ENCODE assay signal across 1 cellular context in the genomic region with DNA sequence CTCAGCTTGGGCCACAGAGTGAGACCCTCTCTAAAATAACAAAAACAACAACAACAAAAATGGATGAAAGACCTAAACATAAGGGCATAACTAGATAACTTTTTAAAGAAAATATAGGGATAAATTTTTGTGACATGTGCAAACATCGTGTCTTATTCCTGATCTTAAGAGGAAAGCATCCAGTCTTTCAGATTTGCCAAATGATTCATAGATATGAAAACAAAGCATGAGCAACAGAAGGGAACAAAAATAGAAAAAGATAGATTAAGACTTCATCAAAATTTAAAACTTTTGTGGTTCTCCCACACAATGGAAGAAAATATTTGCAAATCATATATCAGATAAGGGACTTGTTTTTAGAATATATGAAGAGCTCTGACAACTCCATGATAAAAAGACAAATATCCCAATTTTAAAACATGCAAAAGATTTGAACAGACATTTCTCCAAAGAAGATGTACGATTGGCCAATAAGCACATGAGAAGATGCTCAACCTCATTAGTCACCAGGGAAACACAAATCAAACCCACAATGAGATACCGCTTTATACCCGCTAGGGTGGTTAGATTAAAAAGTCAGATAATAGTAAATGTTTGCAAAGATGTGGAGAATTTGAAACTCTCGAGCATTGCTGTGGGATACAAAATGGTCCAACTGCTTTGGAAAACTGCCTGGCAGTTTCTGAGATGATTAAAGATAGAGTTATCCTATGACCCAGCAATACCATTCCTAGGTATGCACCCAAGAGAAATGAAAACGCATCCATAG.
TF ChIP-seq lines count a peak whose summit lies in the region.

No MANE protein-coding gene starts in this region.

TF ChIP-seq in K562, 482 proteins besides CTCF, POLR2A, EP300 and RAD21:
- no peak for TF ChIP-seq ARNT (IDR thresholded peaks at IDR 0.05)
- TF ChIP-seq, protein P1, sequence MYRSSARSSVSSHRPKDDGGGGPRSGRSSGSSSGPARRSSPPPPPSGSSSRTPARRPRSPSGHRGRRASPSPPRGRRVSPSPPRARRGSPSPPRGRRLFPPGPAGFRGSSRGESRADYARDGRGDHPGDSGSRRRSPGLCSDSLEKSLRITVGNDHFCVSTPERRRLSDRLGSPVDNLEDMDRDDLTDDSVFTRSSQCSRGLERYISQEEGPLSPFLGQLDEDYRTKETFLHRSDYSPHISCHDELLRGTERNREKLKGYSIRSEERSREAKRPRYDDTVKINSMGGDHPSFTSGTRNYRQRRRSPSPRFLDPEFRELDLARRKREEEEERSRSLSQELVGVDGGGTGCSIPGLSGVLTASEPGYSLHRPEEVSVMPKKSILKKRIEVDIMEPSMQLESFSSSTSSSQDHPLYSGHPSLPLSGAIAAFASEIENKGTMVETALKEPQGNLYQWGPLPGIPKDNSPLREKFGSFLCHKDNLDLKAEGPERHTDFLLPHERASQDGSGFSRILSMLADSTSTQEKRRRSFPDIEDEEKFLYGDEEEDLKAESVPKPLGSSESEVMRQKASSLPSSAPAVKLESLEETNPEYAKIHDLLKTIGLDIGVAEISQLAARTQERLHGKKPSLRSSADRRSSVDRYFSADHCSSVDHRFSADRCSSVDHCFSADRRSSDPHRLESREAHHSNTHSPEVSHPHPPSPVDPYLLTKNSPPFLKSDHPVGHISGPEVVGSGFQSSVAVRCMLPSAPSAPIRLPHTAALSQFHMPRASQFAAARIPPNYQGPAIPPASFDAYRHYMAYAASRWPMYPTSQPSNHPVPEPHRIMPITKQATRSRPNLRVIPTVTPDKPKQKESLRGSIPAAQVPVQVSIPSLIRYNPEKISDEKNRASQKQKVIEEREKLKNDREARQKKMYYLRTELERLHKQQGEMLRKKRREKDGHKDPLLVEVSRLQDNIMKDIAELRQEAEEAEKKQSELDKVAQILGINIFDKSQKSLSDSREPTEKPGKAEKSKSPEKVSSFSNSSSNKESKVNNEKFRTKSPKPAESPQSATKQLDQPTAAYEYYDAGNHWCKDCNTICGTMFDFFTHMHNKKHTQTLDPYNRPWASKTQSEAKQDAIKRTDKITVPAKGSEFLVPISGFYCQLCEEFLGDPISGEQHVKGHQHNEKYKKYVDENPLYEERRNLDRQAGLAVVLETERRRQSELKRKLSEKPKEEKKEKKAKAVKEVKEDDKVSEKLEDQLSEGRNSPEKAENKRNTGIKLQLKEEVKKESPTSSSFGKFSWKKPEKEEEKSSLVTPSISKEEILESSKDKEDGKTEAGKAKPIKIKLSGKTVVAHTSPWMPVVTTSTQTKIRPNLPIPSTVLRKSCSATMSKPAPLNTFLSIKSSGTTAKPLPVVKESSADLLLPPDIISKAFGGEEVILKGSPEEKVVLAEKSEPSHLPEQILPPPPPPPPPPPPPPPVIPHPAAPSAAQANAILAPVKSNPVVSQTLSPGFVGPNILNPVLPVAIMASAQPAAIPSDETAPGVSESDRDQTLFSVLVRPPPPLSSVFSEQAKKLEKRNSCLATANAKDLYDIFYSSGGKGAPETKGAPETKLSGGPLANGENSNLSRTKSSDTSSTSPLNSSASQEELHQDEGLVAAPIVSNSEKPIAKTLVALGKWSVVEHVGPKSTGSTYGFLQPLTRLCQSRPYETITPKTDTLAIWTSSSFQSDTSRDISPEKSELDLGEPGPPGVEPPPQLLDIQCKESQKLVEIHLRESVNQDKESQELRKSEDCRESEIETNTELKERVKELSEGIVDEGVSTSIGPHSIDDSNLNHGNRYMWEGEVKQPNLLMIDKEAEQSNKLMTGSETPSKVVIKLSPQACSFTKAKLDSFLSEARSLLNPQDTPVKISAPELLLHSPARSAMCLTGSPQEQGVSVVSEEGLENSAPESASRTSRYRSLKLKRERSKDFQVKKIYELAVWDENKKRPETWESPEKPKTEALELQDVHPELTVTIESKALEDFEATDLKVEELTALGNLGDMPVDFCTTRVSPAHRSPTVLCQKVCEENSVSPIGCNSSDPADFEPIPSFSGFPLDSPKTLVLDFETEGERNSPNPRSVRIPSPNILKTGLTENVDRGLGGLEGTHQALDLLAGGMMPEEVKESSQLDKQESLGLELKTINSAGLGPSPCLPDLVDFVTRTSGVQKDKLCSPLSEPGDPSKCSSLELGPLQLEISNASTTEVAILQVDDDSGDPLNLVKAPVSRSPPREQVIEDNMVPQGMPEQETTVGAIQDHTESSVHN (IDR thresholded peaks at IDR 0.05; ENCODE audit: borderline replicate concordance in 1 of 2, low read depth in 1 of 2) = no peak
- TF ChIP-seq E2F4 (CRISPR knock-in tag; IDR thresholded peaks at IDR 0.05; ENCODE audit: low read depth) = no peak
- no peak for TF ChIP-seq RCOR1 (IDR thresholded peaks at IDR 0.05; ENCODE audit: borderline replicate concordance in 1 of 2, low read depth in 2 of 2, low read length in 2 of 2)
- peak; percentile 42 for TF ChIP-seq RFX1 (IDR thresholded peaks at IDR 0.05)
- TF ChIP-seq, protein P2, sequence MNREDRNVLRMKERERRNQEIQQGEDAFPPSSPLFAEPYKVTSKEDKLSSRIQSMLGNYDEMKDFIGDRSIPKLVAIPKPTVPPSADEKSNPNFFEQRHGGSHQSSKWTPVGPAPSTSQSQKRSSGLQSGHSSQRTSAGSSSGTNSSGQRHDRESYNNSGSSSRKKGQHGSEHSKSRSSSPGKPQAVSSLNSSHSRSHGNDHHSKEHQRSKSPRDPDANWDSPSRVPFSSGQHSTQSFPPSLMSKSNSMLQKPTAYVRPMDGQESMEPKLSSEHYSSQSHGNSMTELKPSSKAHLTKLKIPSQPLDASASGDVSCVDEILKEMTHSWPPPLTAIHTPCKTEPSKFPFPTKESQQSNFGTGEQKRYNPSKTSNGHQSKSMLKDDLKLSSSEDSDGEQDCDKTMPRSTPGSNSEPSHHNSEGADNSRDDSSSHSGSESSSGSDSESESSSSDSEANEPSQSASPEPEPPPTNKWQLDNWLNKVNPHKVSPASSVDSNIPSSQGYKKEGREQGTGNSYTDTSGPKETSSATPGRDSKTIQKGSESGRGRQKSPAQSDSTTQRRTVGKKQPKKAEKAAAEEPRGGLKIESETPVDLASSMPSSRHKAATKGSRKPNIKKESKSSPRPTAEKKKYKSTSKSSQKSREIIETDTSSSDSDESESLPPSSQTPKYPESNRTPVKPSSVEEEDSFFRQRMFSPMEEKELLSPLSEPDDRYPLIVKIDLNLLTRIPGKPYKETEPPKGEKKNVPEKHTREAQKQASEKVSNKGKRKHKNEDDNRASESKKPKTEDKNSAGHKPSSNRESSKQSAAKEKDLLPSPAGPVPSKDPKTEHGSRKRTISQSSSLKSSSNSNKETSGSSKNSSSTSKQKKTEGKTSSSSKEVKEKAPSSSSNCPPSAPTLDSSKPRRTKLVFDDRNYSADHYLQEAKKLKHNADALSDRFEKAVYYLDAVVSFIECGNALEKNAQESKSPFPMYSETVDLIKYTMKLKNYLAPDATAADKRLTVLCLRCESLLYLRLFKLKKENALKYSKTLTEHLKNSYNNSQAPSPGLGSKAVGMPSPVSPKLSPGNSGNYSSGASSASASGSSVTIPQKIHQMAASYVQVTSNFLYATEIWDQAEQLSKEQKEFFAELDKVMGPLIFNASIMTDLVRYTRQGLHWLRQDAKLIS (CRISPR knock-in tag; IDR thresholded peaks at IDR 0.05) = no peak
- no peak for TF ChIP-seq TARDBP (IDR thresholded peaks at IDR 0.05)
- TF ChIP-seq RFX5 (IDR thresholded peaks at IDR 0.05; ENCODE audit: low read depth, low read length) = peak; percentile 88
- TF ChIP-seq TSC22D4 (tag; IDR thresholded peaks at IDR 0.05) = no peak
- TF ChIP-seq, protein P3, sequence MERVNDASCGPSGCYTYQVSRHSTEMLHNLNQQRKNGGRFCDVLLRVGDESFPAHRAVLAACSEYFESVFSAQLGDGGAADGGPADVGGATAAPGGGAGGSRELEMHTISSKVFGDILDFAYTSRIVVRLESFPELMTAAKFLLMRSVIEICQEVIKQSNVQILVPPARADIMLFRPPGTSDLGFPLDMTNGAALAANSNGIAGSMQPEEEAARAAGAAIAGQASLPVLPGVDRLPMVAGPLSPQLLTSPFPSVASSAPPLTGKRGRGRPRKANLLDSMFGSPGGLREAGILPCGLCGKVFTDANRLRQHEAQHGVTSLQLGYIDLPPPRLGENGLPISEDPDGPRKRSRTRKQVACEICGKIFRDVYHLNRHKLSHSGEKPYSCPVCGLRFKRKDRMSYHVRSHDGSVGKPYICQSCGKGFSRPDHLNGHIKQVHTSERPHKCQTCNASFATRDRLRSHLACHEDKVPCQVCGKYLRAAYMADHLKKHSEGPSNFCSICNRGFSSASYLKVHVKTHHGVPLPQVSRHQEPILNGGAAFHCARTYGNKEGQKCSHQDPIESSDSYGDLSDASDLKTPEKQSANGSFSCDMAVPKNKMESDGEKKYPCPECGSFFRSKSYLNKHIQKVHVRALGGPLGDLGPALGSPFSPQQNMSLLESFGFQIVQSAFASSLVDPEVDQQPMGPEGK (CRISPR knock-in tag; IDR thresholded peaks at IDR 0.05; ENCODE audit: borderline replicate concordance) = no peak
- TF ChIP-seq, protein P4, sequence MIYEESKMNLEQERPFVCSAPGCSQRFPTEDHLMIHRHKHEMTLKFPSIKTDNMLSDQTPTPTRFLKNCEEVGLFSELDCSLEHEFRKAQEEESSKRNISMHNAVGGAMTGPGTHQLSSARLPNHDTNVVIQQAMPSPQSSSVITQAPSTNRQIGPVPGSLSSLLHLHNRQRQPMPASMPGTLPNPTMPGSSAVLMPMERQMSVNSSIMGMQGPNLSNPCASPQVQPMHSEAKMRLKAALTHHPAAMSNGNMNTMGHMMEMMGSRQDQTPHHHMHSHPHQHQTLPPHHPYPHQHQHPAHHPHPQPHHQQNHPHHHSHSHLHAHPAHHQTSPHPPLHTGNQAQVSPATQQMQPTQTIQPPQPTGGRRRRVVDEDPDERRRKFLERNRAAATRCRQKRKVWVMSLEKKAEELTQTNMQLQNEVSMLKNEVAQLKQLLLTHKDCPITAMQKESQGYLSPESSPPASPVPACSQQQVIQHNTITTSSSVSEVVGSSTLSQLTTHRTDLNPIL (CRISPR knock-in tag; IDR thresholded peaks at IDR 0.05) = no peak
- TF ChIP-seq NR4A1 (CRISPR knock-in tag; IDR thresholded peaks at IDR 0.05) = no peak
- TF ChIP-seq NR4A1 (tag; IDR thresholded peaks at IDR 0.05) = no peak
- TF ChIP-seq, protein P5, sequence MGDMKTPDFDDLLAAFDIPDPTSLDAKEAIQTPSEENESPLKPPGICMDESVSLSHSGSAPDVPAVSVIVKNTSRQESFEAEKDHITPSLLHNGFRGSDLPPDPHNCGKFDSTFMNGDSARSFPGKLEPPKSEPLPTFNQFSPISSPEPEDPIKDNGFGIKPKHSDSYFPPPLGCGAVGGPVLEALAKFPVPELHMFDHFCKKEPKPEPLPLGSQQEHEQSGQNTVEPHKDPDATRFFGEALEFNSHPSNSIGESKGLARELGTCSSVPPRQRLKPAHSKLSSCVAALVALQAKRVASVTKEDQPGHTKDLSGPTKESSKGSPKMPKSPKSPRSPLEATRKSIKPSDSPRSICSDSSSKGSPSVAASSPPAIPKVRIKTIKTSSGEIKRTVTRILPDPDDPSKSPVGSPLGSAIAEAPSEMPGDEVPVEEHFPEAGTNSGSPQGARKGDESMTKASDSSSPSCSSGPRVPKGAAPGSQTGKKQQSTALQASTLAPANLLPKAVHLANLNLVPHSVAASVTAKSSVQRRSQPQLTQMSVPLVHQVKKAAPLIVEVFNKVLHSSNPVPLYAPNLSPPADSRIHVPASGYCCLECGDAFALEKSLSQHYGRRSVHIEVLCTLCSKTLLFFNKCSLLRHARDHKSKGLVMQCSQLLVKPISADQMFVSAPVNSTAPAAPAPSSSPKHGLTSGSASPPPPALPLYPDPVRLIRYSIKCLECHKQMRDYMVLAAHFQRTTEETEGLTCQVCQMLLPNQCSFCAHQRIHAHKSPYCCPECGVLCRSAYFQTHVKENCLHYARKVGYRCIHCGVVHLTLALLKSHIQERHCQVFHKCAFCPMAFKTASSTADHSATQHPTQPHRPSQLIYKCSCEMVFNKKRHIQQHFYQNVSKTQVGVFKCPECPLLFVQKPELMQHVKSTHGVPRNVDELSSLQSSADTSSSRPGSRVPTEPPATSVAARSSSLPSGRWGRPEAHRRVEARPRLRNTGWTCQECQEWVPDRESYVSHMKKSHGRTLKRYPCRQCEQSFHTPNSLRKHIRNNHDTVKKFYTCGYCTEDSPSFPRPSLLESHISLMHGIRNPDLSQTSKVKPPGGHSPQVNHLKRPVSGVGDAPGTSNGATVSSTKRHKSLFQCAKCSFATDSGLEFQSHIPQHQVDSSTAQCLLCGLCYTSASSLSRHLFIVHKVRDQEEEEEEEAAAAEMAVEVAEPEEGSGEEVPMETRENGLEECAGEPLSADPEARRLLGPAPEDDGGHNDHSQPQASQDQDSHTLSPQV (IDR thresholded peaks at IDR 0.05) = no peak
